ENCODE assay signal across 8 cellular contexts in genomic region chr11:73376168-73376802, GRCh38. TPM values are rescaled to one million over a fixed set of nuclear protein-coding genes. Genes with fewer than 3 reads are reported as not detected.
A peak's percentile ranks its signal among the peaks of the same experiment; 100 is the strongest.
DNase-seq lines count a peak whose midpoint lies in the region; ATAC-seq, FAIRE-seq and TF ChIP-seq lines count a peak whose summit lies in the region.

Gene RELT (plus strand): TSS chr11:73376399. CDS start chr11:73389137, 12,738 bp downstream.

- intact Hi-C loops in activated T-helper 1 cell treated with anti-CD3 and anti-CD28 coated beads, Interleukin-12 subunit alpha, Interleukin-12 subunit beta, Interleukin-2, Interleukin-4 antibody, amounts not matched to agents 30 ng/mL and 10 ng/mL and 1 ng/mL, durations not matched to agents 14 hours and 24 hours and 36 hours (cut with micrococcal nuclease), result loop anchor here (1.0 to 10.0 kb wide), 10 partner anchors 9 to 1151 kb away; partner anchors contain the start of genes COA4, INPPL1, PAAF1 and PGM2L1

- H3K27ac ChIP-seq in DOHH2 (ENCODE audit: low read depth, low read length), result peak within 1 kb of the TSS; percentile 92
- peak within 1 kb of the TSS; percentile 93 for H3K27ac ChIP-seq in fibroblast of lung (ENCODE audit: insufficient read depth, low read length)

- peak; percentile 96 for DNase-seq in KG1 (lab: John Stamatoyannopoulos, UW)
- DNase-seq in RCC 7860 (ENCODE audit: low spot score), result peak; percentile 73
- peak; percentile 94 for DNase-seq in activated T-helper 1 cell treated with anti-CD3 and anti-CD28 coated beads, Interleukin-12 subunit alpha, Interleukin-12 subunit beta, Interleukin-2, Interleukin-4 antibody, amounts not matched to agents 30 ng/mL and 10 ng/mL and 1 ng/mL, durations not matched to agents 14 hours and 24 hours and 36 hours (ENCODE audit: low spot score)
- peak; percentile 87 to 88 for DNase-seq in fibroblast of lung (ENCODE audit: low read depth in 2 of 2)
- peak; percentile 86 to 98 (median 94) for DNase-seq in naive thymus-derived CD8-positive, alpha-beta T cell
- DNase-seq in stimulated activated naive CD4-positive, alpha-beta T cell (lab: John Stamatoyannopoulos, UW), result peak; percentile 82 to 95 (median 90)

- H3K4me3 ChIP-seq in DOHH2 (ENCODE audit: low read length) (peak within 1 kb of the TSS; percentile 80), fibroblast of lung (replicated peaks in 1 of 4; ENCODE audit: control extremely low read depth in 1 of 4, insufficient read depth in 1 of 4, low read depth in 3 of 4, low read length in 4 of 4) (peak within 1 kb of the TSS; percentile 46 to 72 (median 56))

- H3F3A ChIP-seq in DOHH2 (ENCODE audit: control insufficient read depth, insufficient read depth), result no peaks in the 10 kb centered on the region

- H3K4me1 ChIP-seq in DOHH2 (ENCODE audit: control insufficient read depth, low read length) (peaks cover 60% of the 10 kb centered on the region), fibroblast of lung (ENCODE audit: control insufficient read depth, extremely low read depth, insufficient read depth, low read length) (peaks cover 8% of the 10 kb centered on the region)

- no peaks in the 10 kb centered on the region for H3K9me2 ChIP-seq in DOHH2 (replicated peaks; ENCODE audit: control insufficient read depth, low read length)

- H3K9me3 ChIP-seq in DOHH2 (ENCODE audit: control insufficient read depth, insufficient read depth, low read length), result no peaks in the 10 kb centered on the region
- H3K9me3 ChIP-seq in fibroblast of lung (ENCODE audit: control insufficient read depth, insufficient read depth, low read depth, low read length), result no peaks in the 10 kb centered on the region

- peak within 1 kb of the TSS; percentile 64 for H2AFZ ChIP-seq in fibroblast of lung (ENCODE audit: low read length)

- no peaks in the 10 kb centered on the region for H3K9me3 Mint-ChIP-seq in activated T-helper 1 cell treated with anti-CD3 and anti-CD28 coated beads, Interleukin-12 subunit alpha, Interleukin-12 subunit beta, Interleukin-2, Interleukin-4 antibody, amounts not matched to agents 30 ng/mL and 10 ng/mL and 1 ng/mL, durations not matched to agents 14 hours and 24 hours and 36 hours
- H3K9me3 Mint-ChIP-seq in naive thymus-derived CD8-positive, alpha-beta T cell, result no peaks in the 10 kb centered on the region

- peak within 1 kb of the TSS; percentile 95 for H3K9ac ChIP-seq in fibroblast of lung (ENCODE audit: insufficient read depth, low read length)

- TF ChIP-seq CTCF in DOHH2 (IDR thresholded peaks at IDR 0.05; ENCODE audit: low read depth, low read length, poor library complexity, severe bottlenecking) (peak; percentile 81), fibroblast of lung (conservative IDR thresholded peaks at IDR 0.05 in 1 of 2, IDR thresholded peaks at IDR 0.05 in 1 of 2; ENCODE audit: low read depth in 1 of 2, low read length in 2 of 2) (peak; percentile 63 to 67)

- POLR2A ChIA-PET in naive thymus-derived CD8-positive, alpha-beta T cell (lab: Charles Lee), result interaction anchor here (0.8 to 2.0 kb wide), 5 partner anchors 9 to 17 kb away, joined by 3 to 6 read pairs (median 4); no protein-coding TSS in a partner anchor

- no peak for FAIRE-seq in RCC 7860 (lab: Jason Lieb, UNC)

- H3K27me3 Mint-ChIP-seq in activated T-helper 1 cell treated with anti-CD3 and anti-CD28 coated beads, Interleukin-12 subunit alpha, Interleukin-12 subunit beta, Interleukin-2, Interleukin-4 antibody, amounts not matched to agents 30 ng/mL and 10 ng/mL and 1 ng/mL, durations not matched to agents 14 hours and 24 hours and 36 hours (ENCODE audit: insufficient read depth), result no peaks in the 10 kb centered on the region
- H3K27me3 Mint-ChIP-seq in naive thymus-derived CD8-positive, alpha-beta T cell, result no peaks in the 10 kb centered on the region

- H3K4me2 ChIP-seq in DOHH2 (ENCODE audit: low read length) (peak within 1 kb of the TSS; percentile 88), fibroblast of lung (ENCODE audit: extremely low read depth, insufficient read depth, low read length) (peak within 1 kb of the TSS; percentile 86)

- peaks cover 28% of the 10 kb centered on the region for H3K4me1 Mint-ChIP-seq in activated T-helper 1 cell treated with anti-CD3 and anti-CD28 coated beads, Interleukin-12 subunit alpha, Interleukin-12 subunit beta, Interleukin-2, Interleukin-4 antibody, amounts not matched to agents 30 ng/mL and 10 ng/mL and 1 ng/mL, durations not matched to agents 14 hours and 24 hours and 36 hours (ENCODE audit: low read depth)
- peaks cover 21 to 64% (median 45%) of the 10 kb centered on the region in 4 donors for H3K4me1 Mint-ChIP-seq in naive thymus-derived CD8-positive, alpha-beta T cell

- H3K27ac Mint-ChIP-seq in activated T-helper 1 cell treated with anti-CD3 and anti-CD28 coated beads, Interleukin-12 subunit alpha, Interleukin-12 subunit beta, Interleukin-2, Interleukin-4 antibody, amounts not matched to agents 30 ng/mL and 10 ng/mL and 1 ng/mL, durations not matched to agents 14 hours and 24 hours and 36 hours, result peak within 1 kb of the TSS; percentile 90
- H3K27ac Mint-ChIP-seq in naive thymus-derived CD8-positive, alpha-beta T cell, result peak within 1 kb of the TSS; percentile 86 to 98 (median 96)

- H3K79me2 ChIP-seq in DOHH2 (ENCODE audit: control insufficient read depth, low read length), result peaks cover 53% of the 10 kb centered on the region
- peaks cover 14% of the 10 kb centered on the region for H3K79me2 ChIP-seq in fibroblast of lung (ENCODE audit: control insufficient read depth, insufficient read depth, low read length)

- peak within 1 kb of the TSS; percentile 91 for H3K4me3 Mint-ChIP-seq in activated T-helper 1 cell treated with anti-CD3 and anti-CD28 coated beads, Interleukin-12 subunit alpha, Interleukin-12 subunit beta, Interleukin-2, Interleukin-4 antibody, amounts not matched to agents 30 ng/mL and 10 ng/mL and 1 ng/mL, durations not matched to agents 14 hours and 24 hours and 36 hours
- H3K4me3 Mint-ChIP-seq in naive thymus-derived CD8-positive, alpha-beta T cell, result peak within 1 kb of the TSS; percentile 82 to 95 (median 92)

- H3K27me3 ChIP-seq in DOHH2 (ENCODE audit: control insufficient read depth, low read length) (no peaks in the 10 kb centered on the region), fibroblast of lung (ENCODE audit: control insufficient read depth, insufficient read depth, low read length) (no peaks in the 10 kb centered on the region)

- peaks cover 3% of the 10 kb centered on the region for H3K36me3 Mint-ChIP-seq in activated T-helper 1 cell treated with anti-CD3 and anti-CD28 coated beads, Interleukin-12 subunit alpha, Interleukin-12 subunit beta, Interleukin-2, Interleukin-4 antibody, amounts not matched to agents 30 ng/mL and 10 ng/mL and 1 ng/mL, durations not matched to agents 14 hours and 24 hours and 36 hours (ENCODE audit: low read depth)
- H3K36me3 Mint-ChIP-seq in naive thymus-derived CD8-positive, alpha-beta T cell, result peaks cover 0 to 3% (median 0%) of the 10 kb centered on the region in 3 donors

- peak; percentile 69 for ATAC-seq in GM21723 (IDR thresholded peaks at IDR 0.05; ENCODE audit: unreplicated experiment)
- ATAC-seq in naive thymus-derived CD8-positive, alpha-beta T cell, result peak; percentile 86

- peaks cover 15% of the 10 kb centered on the region for H4K20me1 ChIP-seq in DOHH2 (ENCODE audit: control insufficient read depth, insufficient read depth, low read depth, low read length)
- no peaks in the 10 kb centered on the region for H4K20me1 ChIP-seq in fibroblast of lung (ENCODE audit: control insufficient read depth, extremely low read depth, insufficient read depth, low read length)

- H3K36me3 ChIP-seq in DOHH2 (ENCODE audit: control insufficient read depth, low read length) (peaks cover 47% of the 10 kb centered on the region), fibroblast of lung (ENCODE audit: control insufficient read depth, insufficient read depth, low read length) (no peaks in the 10 kb centered on the region)

RNA-seq across cellular contexts. Expression of gene RELT, which starts in this region (rescaled TPM):
- 34.6 and 37.6 TPM in 2 replicates for total RNA-seq in activated T-helper 1 cell treated with anti-CD3 and anti-CD28 coated beads, Interleukin-12 subunit alpha, Interleukin-12 subunit beta, Interleukin-2, Interleukin-4 antibody, amounts not matched to agents 30 ng/mL and 10 ng/mL and 1 ng/mL, durations not matched to agents 14 hours and 24 hours and 36 hours
- 0.33 and 0.77 TPM in 2 replicates for total RNA-seq in fibroblast of lung
- 0.70 and 1.0 TPM in 2 replicates for polyA plus RNA-seq in fibroblast of lung
- polyA plus RNA-seq in fibroblast of lung (2012), result 0.96 and 1.8 TPM in 2 replicates
- 0.85 and 0.90 TPM in 2 replicates for polyA minus RNA-seq in fibroblast of lung (ENCODE audit: low replicate concordance)
- 10 to 100 TPM; 11.7 to 12.8 TPM for total RNA-seq in naive thymus-derived CD8-positive, alpha-beta T cell
- polyA plus RNA-seq in naive thymus-derived CD8-positive, alpha-beta T cell, result 1 to 10 TPM; 1.3 to 3.3 (median 2.7) TPM

Comparison
In these comparisons a context has a peak if more than half of its experiments do, and no peak if none do; other contexts are left out.
1. Peak in every context shown above with its lines: DNase-seq, ATAC-seq, H3K4me3 ChIP-seq and H3K27ac ChIP-seq.